1 cellular context compared by ENCODE assay signal in the genomic region with DNA sequence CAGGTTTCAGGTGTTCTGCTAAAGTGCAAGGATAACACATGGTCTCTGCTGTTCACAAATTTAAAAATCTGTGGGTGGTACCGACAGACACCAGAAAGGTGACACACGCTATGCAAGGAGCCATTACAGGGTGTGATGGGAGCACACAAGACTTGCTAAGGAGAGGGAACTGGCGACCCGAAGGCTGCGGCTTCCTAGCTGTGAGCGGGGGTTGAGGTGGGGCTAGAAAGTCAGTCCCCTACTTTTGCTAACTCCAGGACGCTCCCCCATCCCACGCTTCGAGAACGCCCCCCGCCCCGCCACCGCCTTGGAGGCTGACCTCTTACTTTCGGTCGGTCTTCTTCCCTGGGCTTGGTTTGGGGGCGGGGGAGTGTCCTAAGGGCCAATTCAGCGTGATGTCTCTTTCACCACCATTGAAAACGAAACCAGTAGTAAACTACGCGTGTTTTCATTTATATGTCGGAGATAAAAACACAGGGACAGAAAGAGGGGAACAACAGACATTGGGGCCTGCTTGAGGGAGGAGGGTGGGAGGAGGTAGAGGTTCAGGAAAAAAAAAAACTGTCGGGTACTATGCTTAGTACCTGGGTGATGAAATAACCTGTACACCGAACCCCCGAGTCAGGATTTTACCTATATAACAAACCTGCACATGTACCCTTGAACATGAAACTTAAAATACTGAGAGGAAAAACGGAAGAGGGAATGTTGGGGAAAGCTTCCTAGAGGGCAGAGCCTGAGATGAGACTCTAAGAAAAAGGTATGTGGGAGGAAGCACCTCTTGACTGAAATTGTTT.
TF ChIP-seq lines count a peak whose summit lies in the region.

No MANE protein-coding gene starts in this region.

TF ChIP-seq in GM23338, 12 proteins besides CTCF, POLR2A, EP300 and RAD21 (continued from another document):
- TF ChIP-seq ZNF462 (CRISPR knock-in tag; IDR thresholded peaks at IDR 0.05) = no peak
- TF ChIP-seq, protein P1, sequence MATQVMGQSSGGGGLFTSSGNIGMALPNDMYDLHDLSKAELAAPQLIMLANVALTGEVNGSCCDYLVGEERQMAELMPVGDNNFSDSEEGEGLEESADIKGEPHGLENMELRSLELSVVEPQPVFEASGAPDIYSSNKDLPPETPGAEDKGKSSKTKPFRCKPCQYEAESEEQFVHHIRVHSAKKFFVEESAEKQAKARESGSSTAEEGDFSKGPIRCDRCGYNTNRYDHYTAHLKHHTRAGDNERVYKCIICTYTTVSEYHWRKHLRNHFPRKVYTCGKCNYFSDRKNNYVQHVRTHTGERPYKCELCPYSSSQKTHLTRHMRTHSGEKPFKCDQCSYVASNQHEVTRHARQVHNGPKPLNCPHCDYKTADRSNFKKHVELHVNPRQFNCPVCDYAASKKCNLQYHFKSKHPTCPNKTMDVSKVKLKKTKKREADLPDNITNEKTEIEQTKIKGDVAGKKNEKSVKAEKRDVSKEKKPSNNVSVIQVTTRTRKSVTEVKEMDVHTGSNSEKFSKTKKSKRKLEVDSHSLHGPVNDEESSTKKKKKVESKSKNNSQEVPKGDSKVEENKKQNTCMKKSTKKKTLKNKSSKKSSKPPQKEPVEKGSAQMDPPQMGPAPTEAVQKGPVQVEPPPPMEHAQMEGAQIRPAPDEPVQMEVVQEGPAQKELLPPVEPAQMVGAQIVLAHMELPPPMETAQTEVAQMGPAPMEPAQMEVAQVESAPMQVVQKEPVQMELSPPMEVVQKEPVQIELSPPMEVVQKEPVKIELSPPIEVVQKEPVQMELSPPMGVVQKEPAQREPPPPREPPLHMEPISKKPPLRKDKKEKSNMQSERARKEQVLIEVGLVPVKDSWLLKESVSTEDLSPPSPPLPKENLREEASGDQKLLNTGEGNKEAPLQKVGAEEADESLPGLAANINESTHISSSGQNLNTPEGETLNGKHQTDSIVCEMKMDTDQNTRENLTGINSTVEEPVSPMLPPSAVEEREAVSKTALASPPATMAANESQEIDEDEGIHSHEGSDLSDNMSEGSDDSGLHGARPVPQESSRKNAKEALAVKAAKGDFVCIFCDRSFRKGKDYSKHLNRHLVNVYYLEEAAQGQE (IDR thresholded peaks at IDR 0.05; ENCODE audit: unreplicated experiment) = no peak
- no peak for TF ChIP-seq ZNF331 (CRISPR knock-in tag; IDR thresholded peaks at IDR 0.05; ENCODE audit: low read depth)
- TF ChIP-seq ZNF114 (CRISPR knock-in tag; IDR thresholded peaks at IDR 0.05) = no peak
- TF ChIP-seq CREB1 (CRISPR knock-in tag; IDR thresholded peaks at IDR 0.05; ENCODE audit: low read depth) = no peak
